ENCODE assay signal across 1 cellular context in genomic region chr6:149934249-149935156, GRCh38.
TF ChIP-seq lines count a peak whose summit lies in the region.

No MANE protein-coding gene starts in this region.

TF ChIP-seq in GM23338, 12 proteins besides CTCF, POLR2A, EP300 and RAD21 (continued from another document):
- TF ChIP-seq EZH2phosphoT487 (IDR thresholded peaks at IDR 0.05; ENCODE audit: unreplicated experiment) (no peak), ZNF462 (CRISPR knock-in tag; IDR thresholded peaks at IDR 0.05) (no peak), CREB1 (CRISPR knock-in tag; IDR thresholded peaks at IDR 0.05; ENCODE audit: low read depth) (peak; percentile 97), STAT1 (IDR thresholded peaks at IDR 0.05; ENCODE audit: unreplicated experiment) (no peak)
TF ChIP-seq in GM23338: peak in this region for 1.
